In the genomic region with DNA sequence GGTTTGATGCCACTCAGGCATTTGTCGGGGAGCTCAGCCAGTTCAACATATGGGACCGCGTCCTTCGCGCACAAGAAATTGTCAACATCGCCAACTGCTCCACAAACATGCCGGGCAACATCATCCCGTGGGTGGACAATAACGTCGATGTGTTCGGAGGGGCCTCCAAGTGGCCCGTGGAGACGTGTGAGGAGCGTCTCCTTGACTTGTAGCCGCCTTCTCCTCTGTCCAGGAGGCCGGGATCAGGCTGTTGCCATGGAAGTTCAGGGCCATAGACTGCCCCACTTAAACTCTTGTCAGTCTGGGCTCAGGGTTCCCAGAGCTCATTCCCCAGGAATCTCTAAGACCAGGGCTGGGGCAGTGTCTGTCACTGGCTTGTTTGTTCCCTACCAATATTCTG, we compare ENCODE assay signal across 32 cellular contexts. TPM values are rescaled to one million over a fixed set of nuclear protein-coding genes. Genes with fewer than 3 reads are reported as not detected.
"Had no signal": no experiment of that assay in that cellular context is flagged by ENCODE, and none has a peak within 500 bp of the region (broad histone marks: within the 10 kb centered on the region; RNA-seq: fewer than 3 reads in every experiment).

No MANE protein-coding gene starts in this region.

- H3K36me3 ChIP-seq: brain microvascular endothelial cell, right lobe of liver, upper lobe of left lung had no signal

- H3K9me3 ChIP-seq: right lobe of liver, thoracic aorta had no signal

- H3K36me3 Mint-ChIP-seq: activated CD4-positive, alpha-beta memory T cell treated with anti-CD3 and anti-CD28 coated beads for 36 hours; activated naive CD4-positive, alpha-beta T cell treated with anti-CD3 and anti-CD28 coated beads, Interleukin-2, amount 10 ng/mL, durations not matched to agents 7 days and 5 days; activated naive CD8-positive, alpha-beta T cell treated with anti-CD3 and anti-CD28 coated beads, Interleukin-2, amount 10 ng/mL, durations not matched to agents 7 days and 5 days; mesothelial cell of epicardium had no signal

- H3K27ac ChIP-seq: brain microvascular endothelial cell, coronary artery, dorsolateral prefrontal cortex, gastroesophageal sphincter, right lobe of liver, thoracic aorta, upper lobe of left lung, WERI-Rb-1 had no signal

- FAIRE-seq: astrocyte, endothelial cell of umbilical vein, kidney had no signal

- H3K4me3 Mint-ChIP-seq: activated CD4-positive, alpha-beta memory T cell treated with anti-CD3 and anti-CD28 coated beads for 36 hours; activated CD4-positive, alpha-beta T cell treated with anti-CD3 and anti-CD28 coated beads, Interleukin-2, amount 10 ng/mL, durations not matched to agents 24 days and 14 days; activated naive CD4-positive, alpha-beta T cell treated with anti-CD3 and anti-CD28 coated beads, Interleukin-2, amount 10 ng/mL, durations not matched to agents 7 days and 5 days; activated naive CD8-positive, alpha-beta T cell treated with anti-CD3 and anti-CD28 coated beads, Interleukin-2, amount 10 ng/mL, durations not matched to agents 7 days and 5 days; effector memory CD8-positive, alpha-beta T cell; immature natural killer cell; mesothelial cell of epicardium; naive B cell; nephron progenitor cell; T-helper 17 cell had no signal

- H3K27me3 Mint-ChIP-seq: activated naive CD8-positive, alpha-beta T cell treated with anti-CD3 and anti-CD28 coated beads, Interleukin-2, amount 10 ng/mL, durations not matched to agents 7 days and 5 days had no signal

- H3K27me3 ChIP-seq: brain microvascular endothelial cell, right lobe of liver, upper lobe of left lung had no signal

- DNase-seq: activated CD4-positive, alpha-beta memory T cell treated with anti-CD3 and anti-CD28 coated beads for 36 hours; activated CD4-positive, alpha-beta T cell treated with anti-CD3 and anti-CD28 coated beads, Interleukin-2, amount 10 ng/mL, durations not matched to agents 24 days and 14 days; activated CD4-positive, CD25-positive, alpha-beta regulatory T cell treated with anti-CD3 and anti-CD28 coated beads, Interleukin-2, amount 50 U/mL, for 72 hours; activated CD8-positive, alpha-beta memory T cell treated with anti-CD3 and anti-CD28 coated beads, Interleukin-2, amount 50 U/mL, for 4 hours; activated gamma-delta T cell; activated naive CD4-positive, alpha-beta T cell treated with anti-CD3 and anti-CD28 coated beads, Interleukin-2, amount 10 ng/mL, durations not matched to agents 7 days and 5 days; activated naive CD8-positive, alpha-beta T cell treated with anti-CD3 and anti-CD28 coated beads, Interleukin-2, amount 10 ng/mL, durations not matched to agents 7 days and 5 days; activated T-cell treated with anti-CD3 and anti-CD28 coated beads, Interleukin-2, amount 50 U/mL, for 1 hour; brain microvascular endothelial cell; dorsolateral prefrontal cortex; effector memory CD8-positive, alpha-beta T cell; hippocampal formation; immature natural killer cell; kidney; left colon; mammary epithelial cell; naive B cell; nephron progenitor cell; right lobe of liver; stimulated activated CD4-positive, alpha-beta T cell treated with anti-CD3 and anti-CD28 coated beads, Interleukin-12 subunit alpha, Interleukin-12 subunit beta, amount 100 ng/mL, for 4 hours; stimulated activated CD4-positive, alpha-beta T cell treated with anti-CD3 and anti-CD28 coated beads, Interleukin-4, amount 100 ng/mL, for 1 hour; stimulated activated naive CD8-positive, alpha-beta T cell treated with anti-CD3 and anti-CD28 coated beads, Interleukin-15, Interleukin-2, amounts not matched to agents 100 U/mL and 50 U/mL, for 24 hours; T-helper 17 cell; T1000; upper lobe of left lung; WERI-Rb-1 had no signal

- ATAC-seq: effector memory CD8-positive, alpha-beta T cell; gastroesophageal sphincter; left colon; right lobe of liver; stimulated activated naive CD8-positive, alpha-beta T cell treated with anti-CD3 and anti-CD28 coated beads, Interleukin-15, Interleukin-2, amounts not matched to agents 100 U/mL and 50 U/mL, for 24 hours; T-helper 17 cell had no signal

- H3K4me1 Mint-ChIP-seq: activated CD4-positive, alpha-beta T cell treated with anti-CD3 and anti-CD28 coated beads, Interleukin-2, amount 10 ng/mL, durations not matched to agents 24 days and 14 days; activated naive CD8-positive, alpha-beta T cell treated with anti-CD3 and anti-CD28 coated beads, Interleukin-2, amount 10 ng/mL, durations not matched to agents 7 days and 5 days; immature natural killer cell; mesothelial cell of epicardium; T-helper 17 cell had no signal

- H3K4me1 ChIP-seq: gastroesophageal sphincter, right lobe of liver, upper lobe of left lung had no signal

- H3K4me3 ChIP-seq: coronary artery, dorsolateral prefrontal cortex, gastroesophageal sphincter, right lobe of liver, thoracic aorta, upper lobe of left lung had no signal

- H3K9me3 Mint-ChIP-seq: activated CD4-positive, alpha-beta T cell treated with anti-CD3 and anti-CD28 coated beads, Interleukin-2, amount 10 ng/mL, durations not matched to agents 24 days and 14 days; effector memory CD8-positive, alpha-beta T cell had no signal

RNA-seq across cellular contexts. Expression of a gene that starts 11.3 kb away (rescaled TPM):
- total RNA-seq: activated CD4-positive, alpha-beta memory T cell treated with anti-CD3 and anti-CD28 coated beads for 36 hours; activated CD4-positive, alpha-beta T cell treated with anti-CD3 and anti-CD28 coated beads, Interleukin-2, amount 10 ng/mL, durations not matched to agents 24 days and 14 days; activated naive CD8-positive, alpha-beta T cell treated with anti-CD3 and anti-CD28 coated beads, Interleukin-2, amount 10 ng/mL, durations not matched to agents 7 days and 5 days; T-helper 17 cell had no signal
- polyA plus RNA-seq: immature natural killer cell had no signal
